13 cellular contexts compared by ENCODE assay signal in genomic region chr5:156914371-156914737, GRCh38. TPM values are rescaled to one million over a fixed set of nuclear protein-coding genes. Genes with fewer than 3 reads are reported as not detected.
DNase-seq lines count a peak whose midpoint lies in the region; ATAC-seq, FAIRE-seq and TF ChIP-seq lines count a peak whose summit lies in the region.
"Had no signal": no experiment of that assay in that cellular context is flagged by ENCODE, and none has a peak within 500 bp of the region (broad histone marks: within the 10 kb centered on the region; RNA-seq: fewer than 3 reads in every experiment).

No MANE protein-coding gene starts in this region.

- TF ChIP-seq CTCF in uterus (IDR thresholded peaks at IDR 0.05): no peak
- no peak for TF ChIP-seq CTCF in osteocyte (IDR thresholded peaks at IDR 0.05)

- H3K4me1 ChIP-seq in uterus (no peaks in the 10 kb centered on the region), small intestine (ENCODE audit: control insufficient read depth in 2 of 2, insufficient read depth in 1 of 2, low read depth in 1 of 2, low read length in 1 of 2) (no peaks in the 10 kb centered on the region)
- H3K4me1 ChIP-seq: esophagus squamous epithelium, tibial nerve had no signal

- CTCF ChIA-PET in T-cell (lab: Charles Lee): no interaction called here

- peaks cover 11% of the 10 kb centered on the region for H3K9me3 Mint-ChIP-seq in activated naive CD4-positive, alpha-beta T cell treated with anti-CD3 and anti-CD28 coated beads, Interleukin-2, amount 50 U/mL, for 24 hours
- H3K9me3 Mint-ChIP-seq in T-cell: peaks cover 0 to 8% (median 0%) of the 10 kb centered on the region in 3 donors
- peaks cover 3% of the 10 kb centered on the region in 2 donors for H3K9me3 Mint-ChIP-seq in stimulated activated naive B cell treated with anti-CD40 and anti-IgM and Interleukin-4, amounts not matched to agents 10 μg/mL and 1 μg/mL and 100 μg/mL, for 72 hours
- no peaks in the 10 kb centered on the region for H3K9me3 Mint-ChIP-seq in osteocyte (ENCODE audit: unreplicated experiment)

- ATAC-seq in HG02870 (IDR thresholded peaks at IDR 0.05; ENCODE audit: unreplicated experiment) (peak; percentile 11), T-cell (replicated peaks in 1 of 4) (no peak)
- ATAC-seq in stimulated activated naive B cell treated with anti-CD40 and anti-IgM and Interleukin-4, amounts not matched to agents 10 μg/mL and 1 μg/mL and 100 μg/mL, for 72 hours (replicated peaks): no peak

- no peaks in the 10 kb centered on the region for H3K27me3 Mint-ChIP-seq in activated naive CD4-positive, alpha-beta T cell treated with anti-CD3 and anti-CD28 coated beads, Interleukin-2, amount 50 U/mL, for 24 hours
- H3K27me3 Mint-ChIP-seq in T-cell (no peaks in the 10 kb centered on the region), osteocyte (ENCODE audit: unreplicated experiment) (no peaks in the 10 kb centered on the region)
- no peaks in the 10 kb centered on the region for H3K27me3 Mint-ChIP-seq in stimulated activated naive B cell treated with anti-CD40 and anti-IgM and Interleukin-4, amounts not matched to agents 10 μg/mL and 1 μg/mL and 100 μg/mL, for 72 hours

- intact Hi-C loops in uterus (cut with DNase I; ENCODE audit: low total_unique reads): no loop called here

- DNase-seq in activated naive CD4-positive, alpha-beta T cell treated with anti-CD3 and anti-CD28 coated beads, Interleukin-2, amount 50 U/mL, for 16 hours: no peak
- no peak for DNase-seq in T-cell
- no peak for DNase-seq in stimulated activated naive B cell treated with anti-CD40 and anti-IgM and Interleukin-4, amounts not matched to agents 10 μg/mL and 1 μg/mL and 100 μg/mL, for 72 hours
- no peak for DNase-seq in uterus
- DNase-seq in small intestine: no peak
- no peak for DNase-seq in osteocyte (ENCODE audit: extremely low spot score, unreplicated experiment)
- DNase-seq: esophagus squamous epithelium, lower lobe of right lung had no signal

- POLR2A ChIA-PET in T-cell (lab: Charles Lee): no interaction called here

- no peak for FAIRE-seq in small intestine (lab: Jason Lieb, UNC)

- H3K4me3 ChIP-seq in uterus: no peak overlapping the region
- no peak overlapping the region for H3K4me3 ChIP-seq in small intestine (ENCODE audit: low read depth in 1 of 2, low read length in 2 of 2)
- H3K4me3 ChIP-seq: esophagus squamous epithelium, lower lobe of right lung, tibial nerve had no signal

- H3K9me3 ChIP-seq in uterus (no peaks in the 10 kb centered on the region), small intestine (ENCODE audit: control insufficient read depth, low read depth) (no peaks in the 10 kb centered on the region)
- H3K9me3 ChIP-seq: esophagus squamous epithelium, lower lobe of right lung, tibial nerve had no signal

- peaks cover 13% of the 10 kb centered on the region for H3K36me3 Mint-ChIP-seq in activated naive CD4-positive, alpha-beta T cell treated with anti-CD3 and anti-CD28 coated beads, Interleukin-2, amount 50 U/mL, for 24 hours
- H3K36me3 Mint-ChIP-seq in T-cell (peaks cover 22% of the 10 kb centered on the region), osteocyte (ENCODE audit: unreplicated experiment) (no peaks in the 10 kb centered on the region)
- peaks cover 0 to 5% of the 10 kb centered on the region in 2 donors for H3K36me3 Mint-ChIP-seq in stimulated activated naive B cell treated with anti-CD40 and anti-IgM and Interleukin-4, amounts not matched to agents 10 μg/mL and 1 μg/mL and 100 μg/mL, for 72 hours

- peak overlapping the region; percentile 80 for H3K4me3 Mint-ChIP-seq in activated naive CD4-positive, alpha-beta T cell treated with anti-CD3 and anti-CD28 coated beads, Interleukin-2, amount 50 U/mL, for 24 hours
- H3K4me3 Mint-ChIP-seq in T-cell: peak overlapping the region; percentile 62 to 76 (median 74)
- peak overlapping the region in 1 of 2 donors; percentile 29 for H3K4me3 Mint-ChIP-seq in stimulated activated naive B cell treated with anti-CD40 and anti-IgM and Interleukin-4, amounts not matched to agents 10 μg/mL and 1 μg/mL and 100 μg/mL, for 72 hours
- no peak overlapping the region for H3K4me3 Mint-ChIP-seq in osteocyte (ENCODE audit: unreplicated experiment)

- no peak for TF ChIP-seq POLR2A in uterus (IDR thresholded peaks at IDR 0.05)

- peaks cover 82% of the 10 kb centered on the region for H3K4me1 Mint-ChIP-seq in activated naive CD4-positive, alpha-beta T cell treated with anti-CD3 and anti-CD28 coated beads, Interleukin-2, amount 50 U/mL, for 24 hours
- H3K4me1 Mint-ChIP-seq in T-cell (peaks cover 40 to 68% (median 50%) of the 10 kb centered on the region in 3 donors), osteocyte (ENCODE audit: unreplicated experiment) (no peaks in the 10 kb centered on the region)
- H3K4me1 Mint-ChIP-seq in stimulated activated naive B cell treated with anti-CD40 and anti-IgM and Interleukin-4, amounts not matched to agents 10 μg/mL and 1 μg/mL and 100 μg/mL, for 72 hours: peaks cover 20 to 36% of the 10 kb centered on the region in 2 donors

- H3K36me3 ChIP-seq in uterus (no peaks in the 10 kb centered on the region), small intestine (ENCODE audit: control insufficient read depth in 2 of 2, insufficient read depth in 2 of 2, low read length in 2 of 2) (no peaks in the 10 kb centered on the region)
- H3K36me3 ChIP-seq: esophagus squamous epithelium, lower lobe of right lung, tibial nerve had no signal

- WGBS in small intestine, 3 donors: 88 to 100% (median 88%) methylated on average over 2 of the region's 2 CpGs

- no peak overlapping the region for H3K27ac ChIP-seq in uterus
- H3K27ac ChIP-seq in small intestine (ENCODE audit: low read depth in 1 of 2, low read length in 1 of 2): peak overlapping the region in 1 of 2 donors; percentile 73
- H3K27ac ChIP-seq: C4-2B, tibial nerve had no signal

- peak overlapping the region; percentile 92 for H3K27ac Mint-ChIP-seq in activated naive CD4-positive, alpha-beta T cell treated with anti-CD3 and anti-CD28 coated beads, Interleukin-2, amount 50 U/mL, for 24 hours
- H3K27ac Mint-ChIP-seq in T-cell (peak overlapping the region; percentile 98 to 99), osteocyte (ENCODE audit: unreplicated experiment) (no peak overlapping the region)
- H3K27ac Mint-ChIP-seq in stimulated activated naive B cell treated with anti-CD40 and anti-IgM and Interleukin-4, amounts not matched to agents 10 μg/mL and 1 μg/mL and 100 μg/mL, for 72 hours: peak overlapping the region; percentile 4

- H3K27me3 ChIP-seq in uterus (no peaks in the 10 kb centered on the region), small intestine (ENCODE audit: control insufficient read depth in 2 of 2, insufficient read depth in 2 of 2, low read length in 2 of 2) (no peaks in the 10 kb centered on the region)
- H3K27me3 ChIP-seq: esophagus squamous epithelium, tibial nerve had no signal

RNA-seq across cellular contexts. Expression of gene TIMD4, which starts 48.7 kb away (rescaled TPM):
- total RNA-seq in T-cell (1 to 10 TPM; 2.6 to 7.7 (median 4.1) TPM), uterus (1 to 10 TPM in 1 of 4 donors, not detected in 3; 1.0 TPM), osteocyte (not detected in 2 replicates)
- under 1 TPM in 1 of 3 donors, not detected in 2; 0.51 TPM for polyA plus RNA-seq in small intestine
- total RNA-seq: esophagus squamous epithelium, lower lobe of right lung, SK-MEL-5, tibial nerve had no signal
